ENCODE assay signal across 8 cellular contexts in genomic region chr6:137705166-137706064, GRCh38.
A peak's percentile ranks its signal among the peaks of the same experiment; 100 is the strongest.
DNase-seq lines count a peak whose midpoint lies in the region; ATAC-seq and TF ChIP-seq lines count a peak whose summit lies in the region.

No MANE protein-coding gene starts in this region.

- no peaks in the 10 kb centered on the region for H3F3A ChIP-seq in SK-N-SH (replicated peaks; ENCODE audit: insufficient read depth)

- TF ChIP-seq CTCF in GM10266 (IDR thresholded peaks at IDR 0.05; ENCODE audit: control insufficient read depth, insufficient read depth, low read depth, missing control alignments), result peak; percentile 88
- TF ChIP-seq CTCF in SK-N-SH (IDR thresholded peaks at IDR 0.05), result peak; percentile 64

- H3K27me3 ChIP-seq in SK-N-SH (ENCODE audit: insufficient read depth), result no peaks in the 10 kb centered on the region; the same call in 1 of the 2 replicates

- H3K9ac ChIP-seq in SK-N-SH, result no peak overlapping the region

- TF ChIP-seq RAD21 in SK-N-SH (IDR thresholded peaks at IDR 0.05; ENCODE audit: low read length), result peak; percentile 42

- peaks cover 0 to 3% of the 10 kb centered on the region in 2 experiments; a peak in 2 of 4 replicates for H3K4me1 ChIP-seq in SK-N-SH (ENCODE audit: control insufficient read depth in 1 of 2, insufficient read depth in 2 of 2, low read depth in 1 of 2, low read length in 1 of 2)

- no peaks in the 10 kb centered on the region for H3K9me2 ChIP-seq in SK-N-SH

- no peak for TF ChIP-seq EP300 in SK-N-SH (IDR thresholded peaks at IDR 0.05; ENCODE audit: borderline replicate concordance in 1 of 2, low read depth in 1 of 2, low read length in 1 of 2)

- H2AFZ ChIP-seq in SK-N-SH (ENCODE audit: low read depth), result no peak overlapping the region

- no peak overlapping the region for H3K27ac ChIP-seq in SK-N-SH (ENCODE audit: low read depth in 2 of 2, low read length in 1 of 2)

- POLR2A ChIA-PET in SK-N-SH (lab: Yijun Ruan, JAX), result no interaction called here

- ATAC-seq in Right ventricle myocardium inferior (no peak), HG02763 (IDR thresholded peaks at IDR 0.05; ENCODE audit: unreplicated experiment) (no peak)

- WGBS in SK-N-SH (ENCODE audit: low lambda C conversion rate), result 15% methylated on average over 11 of the region's 11 CpGs

- no peaks in the 10 kb centered on the region for H4K20me1 ChIP-seq in SK-N-SH (ENCODE audit: insufficient read depth)

- H3K4me3 ChIP-seq in SK-N-SH (ENCODE audit: low read depth in 2 of 2, low read length in 1 of 2), result no peak overlapping the region; a peak in 1 of 4 replicates

- no peaks in the 10 kb centered on the region for H3K9me3 ChIP-seq in SK-N-SH

- no peaks in the 10 kb centered on the region for H3K79me2 ChIP-seq in SK-N-SH (ENCODE audit: insufficient read depth)

- CTCF ChIA-PET in SK-N-SH (lab: Yijun Ruan, JAX), result interaction anchor here (1.1 to 1.7 kb wide), 5 partner anchors 10 to 241 kb away, joined by 3 to 4 read pairs (median 3); no protein-coding TSS in a partner anchor

- no peaks in the 10 kb centered on the region for H3K36me3 ChIP-seq in SK-N-SH (replicated peaks in 1 of 2; ENCODE audit: control insufficient read depth in 1 of 2, insufficient read depth in 2 of 2, low read length in 1 of 2)

- H3K4me2 ChIP-seq in SK-N-SH, result no peak overlapping the region

- intact Hi-C loops in Right ventricle myocardium inferior (cut with DNase I), result loop anchor here (2.0 to 5.0 kb wide), 4 partner anchors 87 to 402 kb away; partner anchors contain the start of gene PERP

- DNase-seq in GM10266 (ENCODE audit: extremely low spot score) (peak; percentile 55), HK-2 (ENCODE audit: unreplicated experiment) (peak; percentile 48), SK-N-SH (no peak), Right ventricle myocardium inferior (ENCODE audit: missing footprints) (peak; percentile 70), retina (peak; percentile 48), SHP77 treated with DMSO at 0.1 percent for 48 hours (lab: John Stamatoyannopoulos, UW) (no peak)
- DNase-seq in activated naive CD4-positive, alpha-beta T cell (lab: John Stamatoyannopoulos, UW), result peak in 3 of 4 experiments; percentile 32 to 63 (median 57)

TF ChIP-seq in SK-N-SH, 30 proteins besides CTCF, POLR2A, EP300 and RAD21:
- TF ChIP-seq TCF12 (IDR thresholded peaks at IDR 0.05), result no peak
- peak; percentile 28; the same call in 1 of the 2 replicates for TF ChIP-seq SMC3 (IDR thresholded peaks at IDR 0.05; ENCODE audit: low read depth, low read length)
TF ChIP-seq in SK-N-SH: peak in this region for 1.

Comparison
In these comparisons a context has a peak if more than half of its experiments do, and no peak if none do; other contexts are left out.
1. DNase-seq: peak in GM10266 (single experiment), HK-2 (single experiment), activated naive CD4-positive, alpha-beta T cell (3 of 4), Right ventricle myocardium inferior (single experiment) and retina (single experiment); none in SK-N-SH (single experiment) and SHP77 treated with DMSO at 0.1 percent for 48 hours (single experiment).